In genomic region chr17:45311762-45312476, GRCh38 we compare ENCODE assay signal across 1 cellular context.
TF ChIP-seq lines count a peak whose summit lies in the region.

No MANE protein-coding gene starts in this region.

TF ChIP-seq in HepG2, 621 proteins besides CTCF, POLR2A, EP300 and RAD21 (continued from another document and continues in another):
- TF ChIP-seq, protein P1, sequence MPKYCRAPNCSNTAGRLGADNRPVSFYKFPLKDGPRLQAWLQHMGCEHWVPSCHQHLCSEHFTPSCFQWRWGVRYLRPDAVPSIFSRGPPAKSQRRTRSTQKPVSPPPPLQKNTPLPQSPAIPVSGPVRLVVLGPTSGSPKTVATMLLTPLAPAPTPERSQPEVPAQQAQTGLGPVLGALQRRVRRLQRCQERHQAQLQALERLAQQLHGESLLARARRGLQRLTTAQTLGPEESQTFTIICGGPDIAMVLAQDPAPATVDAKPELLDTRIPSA (CRISPR knock-in tag; IDR thresholded peaks at IDR 0.05; ENCODE audit: borderline replicate concordance), result no peak
- TF ChIP-seq PLRG1 (conservative IDR thresholded peaks at IDR 0.05) (no peak), KAT7 (CRISPR knock-in tag; IDR thresholded peaks at IDR 0.05; ENCODE audit: borderline replicate concordance) (no peak), BORCS8-MEF2B (CRISPR knock-in tag; IDR thresholded peaks at IDR 0.05) (no peak; the same call in 1 of the 2 replicates), ZSCAN25 (CRISPR knock-in tag; IDR thresholded peaks at IDR 0.05) (peak; percentile 98), RFX1 (IDR thresholded peaks at IDR 0.05) (no peak), TEAD3 (CRISPR knock-in tag; optimal IDR thresholded peaks at IDR 0.05; ENCODE audit: borderline replicate concordance) (peak; percentile 73), MXI1 (IDR thresholded peaks at IDR 0.05; ENCODE audit: borderline replicate concordance, low read depth, low read length) (peak; percentile 88; the same call in 1 of the 3 replicates), ZNF318 (CRISPR knock-in tag; IDR thresholded peaks at IDR 0.05) (no peak), IKZF4 (CRISPR knock-in tag; IDR thresholded peaks at IDR 0.05; ENCODE audit: borderline replicate concordance, low read depth, not compliant biosample characterization) (no peak), JARID2 (CRISPR knock-in tag; IDR thresholded peaks at IDR 0.05; ENCODE audit: insufficient replicate concordance) (no peak), TGIF2 (CRISPR knock-in tag; IDR thresholded peaks at IDR 0.05) (0 out of 2 replicates have a peak, but pooled peaks have one; percentile 21), ARNT2 (CRISPR knock-in tag; IDR thresholded peaks at IDR 0.05; ENCODE audit: low read depth) (0 out of 2 replicates have a peak, but pooled peaks have one; percentile 52), TARDBP (CRISPR knock-in tag; IDR thresholded peaks at IDR 0.05) (no peak), CSRNP1 (CRISPR knock-in tag; IDR thresholded peaks at IDR 0.05) (0 out of 2 replicates have a peak, but pooled peaks have one; percentile 63), SCMH1 (CRISPR knock-in tag; IDR thresholded peaks at IDR 0.05; ENCODE audit: borderline replicate concordance) (no peak), CHD4 (IDR thresholded peaks at IDR 0.05; ENCODE audit: borderline replicate concordance, low read length) (no peak), ZNF337 (CRISPR knock-in tag; IDR thresholded peaks at IDR 0.05; ENCODE audit: borderline replicate concordance, low read depth) (no peak), ZNF407 (CRISPR knock-in tag; IDR thresholded peaks at IDR 0.05; ENCODE audit: not compliant biosample characterization) (no peak), ZNF3 (CRISPR knock-in tag; IDR thresholded peaks at IDR 0.05) (0 out of 2 replicates have a peak, but pooled peaks have one; percentile 23), GPN1 (CRISPR knock-in tag; IDR thresholded peaks at IDR 0.05; ENCODE audit: borderline replicate concordance) (no peak), ZNF264 (CRISPR knock-in tag; IDR thresholded peaks at IDR 0.05) (peak; percentile 95), ZNF124 (CRISPR knock-in tag; IDR thresholded peaks at IDR 0.05) (peak; percentile 69; the same call in 1 of the 2 replicates), CENPT (CRISPR knock-in tag; IDR thresholded peaks at IDR 0.05; ENCODE audit: low read depth) (no peak)
- TF ChIP-seq, protein P2, sequence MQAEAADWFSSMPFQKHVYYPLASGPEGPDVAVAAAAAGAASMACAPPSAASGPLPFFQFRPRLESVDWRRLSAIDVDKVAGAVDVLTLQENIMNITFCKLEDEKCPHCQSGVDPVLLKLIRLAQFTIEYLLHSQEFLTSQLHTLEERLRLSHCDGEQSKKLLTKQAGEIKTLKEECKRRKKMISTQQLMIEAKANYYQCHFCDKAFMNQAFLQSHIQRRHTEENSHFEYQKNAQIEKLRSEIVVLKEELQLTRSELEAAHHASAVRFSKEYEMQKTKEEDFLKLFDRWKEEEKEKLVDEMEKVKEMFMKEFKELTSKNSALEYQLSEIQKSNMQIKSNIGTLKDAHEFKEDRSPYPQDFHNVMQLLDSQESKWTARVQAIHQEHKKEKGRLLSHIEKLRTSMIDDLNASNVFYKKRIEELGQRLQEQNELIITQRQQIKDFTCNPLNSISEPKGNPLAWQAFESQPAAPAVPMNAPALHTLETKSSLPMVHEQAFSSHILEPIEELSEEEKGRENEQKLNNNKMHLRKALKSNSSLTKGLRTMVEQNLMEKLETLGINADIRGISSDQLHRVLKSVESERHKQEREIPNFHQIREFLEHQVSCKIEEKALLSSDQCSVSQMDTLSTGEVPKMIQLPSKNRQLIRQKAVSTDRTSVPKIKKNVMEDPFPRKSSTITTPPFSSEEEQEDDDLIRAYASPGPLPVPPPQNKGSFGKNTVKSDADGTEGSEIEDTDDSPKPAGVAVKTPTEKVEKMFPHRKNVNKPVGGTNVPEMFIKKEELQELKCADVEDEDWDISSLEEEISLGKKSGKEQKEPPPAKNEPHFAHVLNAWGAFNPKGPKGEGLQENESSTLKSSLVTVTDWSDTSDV (CRISPR knock-in tag; IDR thresholded peaks at IDR 0.05), result peak; percentile 70; the same call in 1 of the 2 replicates
- TF ChIP-seq, protein P3, sequence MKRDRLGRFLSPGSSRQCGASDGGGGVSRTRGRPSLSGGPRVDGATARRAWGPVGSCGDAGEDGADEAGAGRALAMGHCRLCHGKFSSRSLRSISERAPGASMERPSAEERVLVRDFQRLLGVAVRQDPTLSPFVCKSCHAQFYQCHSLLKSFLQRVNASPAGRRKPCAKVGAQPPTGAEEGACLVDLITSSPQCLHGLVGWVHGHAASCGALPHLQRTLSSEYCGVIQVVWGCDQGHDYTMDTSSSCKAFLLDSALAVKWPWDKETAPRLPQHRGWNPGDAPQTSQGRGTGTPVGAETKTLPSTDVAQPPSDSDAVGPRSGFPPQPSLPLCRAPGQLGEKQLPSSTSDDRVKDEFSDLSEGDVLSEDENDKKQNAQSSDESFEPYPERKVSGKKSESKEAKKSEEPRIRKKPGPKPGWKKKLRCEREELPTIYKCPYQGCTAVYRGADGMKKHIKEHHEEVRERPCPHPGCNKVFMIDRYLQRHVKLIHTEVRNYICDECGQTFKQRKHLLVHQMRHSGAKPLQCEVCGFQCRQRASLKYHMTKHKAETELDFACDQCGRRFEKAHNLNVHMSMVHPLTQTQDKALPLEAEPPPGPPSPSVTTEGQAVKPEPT (CRISPR knock-in tag; IDR thresholded peaks at IDR 0.05; ENCODE audit: low read depth), result no peak
- TF ChIP-seq, protein P4, sequence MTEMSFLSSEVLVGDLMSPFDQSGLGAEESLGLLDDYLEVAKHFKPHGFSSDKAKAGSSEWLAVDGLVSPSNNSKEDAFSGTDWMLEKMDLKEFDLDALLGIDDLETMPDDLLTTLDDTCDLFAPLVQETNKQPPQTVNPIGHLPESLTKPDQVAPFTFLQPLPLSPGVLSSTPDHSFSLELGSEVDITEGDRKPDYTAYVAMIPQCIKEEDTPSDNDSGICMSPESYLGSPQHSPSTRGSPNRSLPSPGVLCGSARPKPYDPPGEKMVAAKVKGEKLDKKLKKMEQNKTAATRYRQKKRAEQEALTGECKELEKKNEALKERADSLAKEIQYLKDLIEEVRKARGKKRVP (CRISPR knock-in tag; IDR thresholded peaks at IDR 0.05), result no peak
